In the genomic region with DNA sequence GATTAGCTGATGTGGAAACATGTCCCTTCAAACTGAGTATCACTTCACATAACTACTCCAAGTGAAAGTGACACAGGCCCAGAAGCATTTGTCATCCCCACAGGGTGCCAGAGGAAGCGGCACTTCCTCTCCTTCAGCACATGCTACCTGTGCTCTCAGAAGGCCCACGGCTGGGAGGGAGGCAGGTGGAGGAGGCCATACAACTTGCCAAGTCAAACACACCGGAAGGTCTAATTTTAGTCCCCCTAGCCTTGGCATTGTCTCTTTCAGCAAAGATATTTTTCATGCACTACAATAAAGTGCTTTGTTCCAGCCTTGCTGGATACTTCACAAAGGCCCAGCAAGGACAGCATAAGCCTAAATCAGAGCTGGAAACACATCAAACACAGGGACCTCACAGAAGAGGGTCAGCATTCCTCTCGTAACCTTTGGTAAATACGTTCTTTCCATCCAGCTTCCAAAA, we compare ENCODE assay signal across 11 cellular contexts. TPM values are rescaled to one million over a fixed set of nuclear protein-coding genes. Genes with fewer than 3 reads are reported as not detected.
DNase-seq lines count a peak whose midpoint lies in the region; ATAC-seq lines count a peak whose summit lies in the region.
"Had no signal": no experiment of that assay in that cellular context is flagged by ENCODE, and none has a peak within 500 bp of the region (broad histone marks: within the 10 kb centered on the region; RNA-seq: fewer than 3 reads in every experiment).

No MANE protein-coding gene starts in this region.

- peak; percentile 8 for DNase-seq in NCI-H146 (lab: John Stamatoyannopoulos, UW)
- DNase-seq in NCI-H146 treated with DMSO at 0.1 percent for 48 hours (lab: John Stamatoyannopoulos, UW; ENCODE audit: unreplicated experiment): no peak
- DNase-seq in UCSD-AML1 (lab: John Stamatoyannopoulos, UW; ENCODE audit: unreplicated experiment): peak; percentile 13
- DNase-seq in sciatic nerve (ENCODE audit: low spot score): no peak
- DNase-seq in CD1c-positive myeloid dendritic cell (ENCODE audit: extremely low spot score): no peak
- no peak for DNase-seq in SIG-M5 (lab: John Stamatoyannopoulos, UW)
- DNase-seq in A172 (ENCODE audit: low spot score): no peak
- DNase-seq: gastrocnemius medialis, NCI-H2107 had no signal

- intact Hi-C loops in sciatic nerve (cut with DNase I): no loop called here

- peak; percentile 51 for ATAC-seq in HG02973 (IDR thresholded peaks at IDR 0.05; ENCODE audit: unreplicated experiment)
- ATAC-seq in sciatic nerve: peak; percentile 79
- ATAC-seq: gastrocnemius medialis had no signal

RNA-seq across cellular contexts. Expression of a gene that starts 38.0 kb away (rescaled TPM):
- total RNA-seq in sciatic nerve: 0.67 TPM
- total RNA-seq in A172 (2014; rRNA removed; shearing (Covaris generic)): not detected in 2 replicates
- total RNA-seq: gastrocnemius medialis; T-helper 1 cell treated with Interleukin-12 subunit alpha and Interleukin-12 subunit beta and Interleukin-4 antibody, amounts not matched to agents 30 ng/mL and 1 ng/mL, for 36 hours had no signal

Comparison
In these comparisons a context has a peak if more than half of its experiments do, and no peak if none do; other contexts are left out.
1. DNase-seq: peak in NCI-H146 (single experiment) and UCSD-AML1 (single experiment); none in NCI-H146 treated with DMSO at 0.1 percent for 48 hours (single experiment), sciatic nerve (single experiment), CD1c-positive myeloid dendritic cell (single experiment), SIG-M5 (single experiment) and A172 (single experiment).